1 cellular context compared by ENCODE assay signal in the genomic region with DNA sequence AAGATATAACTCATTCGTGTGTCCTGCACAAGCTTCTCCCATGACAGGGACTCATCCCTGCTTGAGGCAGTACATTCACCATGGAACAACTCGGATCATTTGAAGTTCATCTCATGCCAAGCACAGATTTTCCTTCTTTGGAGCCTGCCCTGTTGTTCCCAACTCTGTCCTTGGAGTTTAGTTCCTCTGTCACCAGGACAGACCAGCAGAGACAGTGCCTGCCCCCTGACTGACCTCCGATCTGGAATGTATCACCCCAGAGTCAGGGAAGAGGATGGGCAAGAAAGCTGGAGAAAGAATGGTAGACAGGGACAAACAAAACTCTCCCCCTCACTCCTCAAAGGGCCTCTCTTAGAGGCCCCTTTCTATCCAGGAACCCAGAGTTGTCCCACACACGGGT.
TF ChIP-seq lines count a peak whose summit lies in the region.

No MANE protein-coding gene starts in this region.

TF ChIP-seq in SK-N-SH treated with all-trans-retinoic acid at 6 μM for 48 hours, 23 proteins besides CTCF, POLR2A, EP300 and RAD21 (continued from another document):
- no peak for TF ChIP-seq PPARA (CRISPR knock-in tag; IDR thresholded peaks at IDR 0.05; ENCODE audit: borderline replicate concordance)
